8 cellular contexts compared by ENCODE assay signal in genomic region chr6:7129784-7130569, GRCh38. TPM values are rescaled to one million over a fixed set of nuclear protein-coding genes. Genes with fewer than 3 reads are reported as not detected.
DNase-seq lines count a peak whose midpoint lies in the region; ATAC-seq and TF ChIP-seq lines count a peak whose summit lies in the region.

No MANE protein-coding gene starts in this region.

- H3K27me3 Mint-ChIP-seq in T-helper 2 cell treated with Interferon-gamma antibody and Interleukin-4, amounts not matched to agents 5 μg/mL and 100 μg/mL, for 36 hours (ENCODE audit: low read depth), result no peaks in the 10 kb centered on the region

- H3K4me1 ChIP-seq in foreskin keratinocyte, result peaks cover 21% of the 10 kb centered on the region

- H3K4me1 Mint-ChIP-seq in T-helper 2 cell treated with Interferon-gamma antibody and Interleukin-4, amounts not matched to agents 5 μg/mL and 100 μg/mL, for 36 hours (ENCODE audit: low read depth), result peaks cover 68% of the 10 kb centered on the region
- peaks cover 75% of the 10 kb centered on the region for H3K4me1 Mint-ChIP-seq in stimulated activated effector memory CD8-positive, alpha-beta T cell treated with anti-CD3 and anti-CD28 coated beads, Interleukin-12 subunit alpha, Interleukin-12 subunit beta, amount 100 ng/mL, for 72 hours

- peak overlapping the region; percentile 93 for H3K27ac ChIP-seq in foreskin keratinocyte

- H3K9me3 Mint-ChIP-seq in T-helper 2 cell treated with Interferon-gamma antibody and Interleukin-4, amounts not matched to agents 5 μg/mL and 100 μg/mL, for 36 hours, result no peaks in the 10 kb centered on the region
- no peaks in the 10 kb centered on the region for H3K9me3 Mint-ChIP-seq in stimulated activated effector memory CD8-positive, alpha-beta T cell treated with anti-CD3 and anti-CD28 coated beads, Interleukin-12 subunit alpha, Interleukin-12 subunit beta, amount 100 ng/mL, for 72 hours

- ATAC-seq in foreskin keratinocyte (peak; percentile 83), GM19452 (IDR thresholded peaks at IDR 0.05; ENCODE audit: unreplicated experiment) (no peak), GM21381 (IDR thresholded peaks at IDR 0.05; ENCODE audit: unreplicated experiment) (no peak)
- ATAC-seq in stimulated activated effector memory CD8-positive, alpha-beta T cell treated with anti-CD3 and anti-CD28 coated beads, Interleukin-12 subunit alpha, Interleukin-12 subunit beta, amount 100 ng/mL, for 72 hours, result peak; percentile 97

- no peaks in the 10 kb centered on the region for H3K27me3 ChIP-seq in foreskin keratinocyte

- no peak for TF ChIP-seq CTCF in foreskin keratinocyte (conservative IDR thresholded peaks at IDR 0.05)

- peak overlapping the region; percentile 54 for H3K4me3 Mint-ChIP-seq in T-helper 2 cell treated with Interferon-gamma antibody and Interleukin-4, amounts not matched to agents 5 μg/mL and 100 μg/mL, for 36 hours
- H3K4me3 Mint-ChIP-seq in stimulated activated effector memory CD8-positive, alpha-beta T cell treated with anti-CD3 and anti-CD28 coated beads, Interleukin-12 subunit alpha, Interleukin-12 subunit beta, amount 100 ng/mL, for 72 hours, result no peak overlapping the region

- peaks cover 33% of the 10 kb centered on the region for H3K36me3 Mint-ChIP-seq in T-helper 2 cell treated with Interferon-gamma antibody and Interleukin-4, amounts not matched to agents 5 μg/mL and 100 μg/mL, for 36 hours (ENCODE audit: low read depth)
- peaks cover 7% of the 10 kb centered on the region for H3K36me3 Mint-ChIP-seq in stimulated activated effector memory CD8-positive, alpha-beta T cell treated with anti-CD3 and anti-CD28 coated beads, Interleukin-12 subunit alpha, Interleukin-12 subunit beta, amount 100 ng/mL, for 72 hours

- in situ Hi-C loops in G401 (cut with HindIII; ENCODE audit: low sequenced_read_pairs), result no loop called here

- peak; percentile 79 for DNase-seq in SIG-M5 treated with dmso at 0.1 percent for 504 hours (lab: John Stamatoyannopoulos, UW; ENCODE audit: unreplicated experiment)
- DNase-seq in SIG-M5 (lab: John Stamatoyannopoulos, UW), result no peak
- DNase-seq in T-helper 2 cell treated with Interferon-gamma antibody and Interleukin-4, amounts not matched to agents 5 μg/mL and 100 μg/mL, for 36 hours (ENCODE audit: low spot score), result peak; percentile 62
- DNase-seq in foreskin keratinocyte, result peak in 1 of 2 donors; percentile 80
- DNase-seq in stimulated activated effector memory CD8-positive, alpha-beta T cell treated with anti-CD3 and anti-CD28 coated beads, Interleukin-12 subunit alpha, Interleukin-12 subunit beta, amount 100 ng/mL, for 72 hours (ENCODE audit: low spot score in 2 of 2), result peak in 1 of 2 donors; percentile 18
- no peak for DNase-seq in G401 (ENCODE audit: low spot score)

- peak overlapping the region; percentile 78 for H3K27ac Mint-ChIP-seq in T-helper 2 cell treated with Interferon-gamma antibody and Interleukin-4, amounts not matched to agents 5 μg/mL and 100 μg/mL, for 36 hours
- peak overlapping the region; percentile 80 for H3K27ac Mint-ChIP-seq in stimulated activated effector memory CD8-positive, alpha-beta T cell treated with anti-CD3 and anti-CD28 coated beads, Interleukin-12 subunit alpha, Interleukin-12 subunit beta, amount 100 ng/mL, for 72 hours

RNA-seq across cellular contexts. Expression of gene RREB1, which starts 22.2 kb away (rescaled TPM):
- 25.4 and 25.8 TPM in 2 replicates for total RNA-seq in foreskin keratinocyte
- 2.9 and 3.2 TPM in 2 replicates for polyA plus RNA-seq in foreskin keratinocyte
- total RNA-seq in G401 (2014; rRNA removed; shearing (Covaris generic)), result 8.5 and 10.1 TPM in 2 replicates

Comparison
In these comparisons a context has a peak if more than half of its experiments do, and no peak if none do; other contexts are left out.
1. DNase-seq: peak in SIG-M5 treated with dmso at 0.1 percent for 504 hours (single experiment) and T-helper 2 cell treated with Interferon-gamma antibody and Interleukin-4, amounts not matched to agents 5 μg/mL and 100 μg/mL, for 36 hours (single experiment); none in SIG-M5 (single experiment) and G401 (single experiment).
2. ATAC-seq: peak in foreskin keratinocyte (single experiment) and stimulated activated effector memory CD8-positive, alpha-beta T cell treated with anti-CD3 and anti-CD28 coated beads, Interleukin-12 subunit alpha, Interleukin-12 subunit beta, amount 100 ng/mL, for 72 hours (single experiment); none in GM19452 (single experiment) and GM21381 (single experiment).